Comparison of ENCODE assay signal across 8 cellular contexts in genomic region chr4:4289055-4289454, GRCh38. TPM values are rescaled to one million over a fixed set of nuclear protein-coding genes. Genes with fewer than 3 reads are reported as not detected.
DNase-seq lines count a peak whose midpoint lies in the region; ATAC-seq lines count a peak whose summit lies in the region.

No MANE protein-coding gene starts in this region.

- H3K36me3 ChIP-seq in iPS-20b (ENCODE audit: insufficient read depth, low read depth, low read length) (peaks cover 29% of the 10 kb centered on the region), stomach smooth muscle (ENCODE audit: control insufficient read depth in 2 of 2, insufficient read depth in 2 of 2, low read length in 2 of 2) (peaks cover 6 to 9% of the 10 kb centered on the region in 2 donors)

- H3K9ac ChIP-seq in iPS-20b (ENCODE audit: low read depth, low read length) (peak overlapping the region; percentile 96), stomach smooth muscle (ENCODE audit: low read length in 2 of 2) (peak overlapping the region; percentile 70 to 85)

- H3K27ac ChIP-seq in iPS-20b (ENCODE audit: low read length) (no peak overlapping the region), stomach smooth muscle (ENCODE audit: low read length) (no peak overlapping the region)

- H3K9me3 ChIP-seq in iPS-20b (ENCODE audit: insufficient read depth, low read depth, low read length) (no peaks in the 10 kb centered on the region), stomach smooth muscle (ENCODE audit: control insufficient read depth in 2 of 2, low read length in 2 of 2) (no peaks in the 10 kb centered on the region)

- peaks cover 11% of the 10 kb centered on the region for H3K4me1 ChIP-seq in iPS-20b (ENCODE audit: insufficient read depth, low read length)
- peaks cover 20% of the 10 kb centered on the region for H3K4me1 ChIP-seq in stomach smooth muscle (ENCODE audit: control insufficient read depth, insufficient read depth, low read length)

- DNase-seq in activated CD4-positive, alpha-beta T cell treated with anti-CD3 and anti-CD28 coated beads for 36 hours: peak; percentile 22
- no peak for DNase-seq in activated CD4-positive, alpha-beta T cell treated with anti-CD3 and anti-CD28 coated beads, Interleukin-2, amount 50 U/mL, for 4 hours
- DNase-seq in GF-D8 (lab: John Stamatoyannopoulos, UW) (no peak), NCI-H2171 treated with DMSO at 0.1 percent for 48 hours (lab: John Stamatoyannopoulos, UW) (no peak)

- H3K4me1 Mint-ChIP-seq in activated CD4-positive, alpha-beta T cell treated with anti-CD3 and anti-CD28 coated beads for 36 hours: peaks cover 31% of the 10 kb centered on the region
- peaks cover 29% of the 10 kb centered on the region for H3K4me1 Mint-ChIP-seq in activated T-helper 17 cell treated with anti-CD3 and anti-CD28 coated beads, Interleukin-2, amount 50 U/mL, for 72 hours

- peak overlapping the region; percentile 93 for H3K4me3 Mint-ChIP-seq in activated CD4-positive, alpha-beta T cell treated with anti-CD3 and anti-CD28 coated beads for 36 hours
- H3K4me3 Mint-ChIP-seq in activated T-helper 17 cell treated with anti-CD3 and anti-CD28 coated beads, Interleukin-2, amount 50 U/mL, for 72 hours: peak overlapping the region; percentile 92

- H3K27me3 ChIP-seq in iPS-20b (ENCODE audit: insufficient read depth, low read length) (no peaks in the 10 kb centered on the region), stomach smooth muscle (ENCODE audit: control insufficient read depth in 1 of 2, insufficient read depth in 2 of 2, low read length in 2 of 2) (no peaks in the 10 kb centered on the region)

- H3K36me3 Mint-ChIP-seq in activated CD4-positive, alpha-beta T cell treated with anti-CD3 and anti-CD28 coated beads for 36 hours (ENCODE audit: low read depth): peaks cover 25% of the 10 kb centered on the region
- H3K36me3 Mint-ChIP-seq in activated T-helper 17 cell treated with anti-CD3 and anti-CD28 coated beads, Interleukin-2, amount 50 U/mL, for 72 hours (ENCODE audit: low read depth): peaks cover 42% of the 10 kb centered on the region

- no peak for ATAC-seq in activated CD4-positive, alpha-beta T cell treated with anti-CD3 and anti-CD28 coated beads for 36 hours
- no peak for ATAC-seq in activated T-helper 17 cell treated with anti-CD3 and anti-CD28 coated beads, Interleukin-2, amount 50 U/mL, for 72 hours (replicated peaks)
- ATAC-seq in HG02588 (IDR thresholded peaks at IDR 0.05; ENCODE audit: unreplicated experiment): no peak

- intact Hi-C loops in activated CD4-positive, alpha-beta T cell treated with anti-CD3 and anti-CD28 coated beads for 36 hours (cut with DNase I, micrococcal nuclease): loop anchor here in 1 of 2 experiments (5.0 kb wide), 1 partner anchor 757 kb away; the partner anchor contains the start of gene LRPAP1

- peak overlapping the region; percentile 62 for H3K27ac Mint-ChIP-seq in activated CD4-positive, alpha-beta T cell treated with anti-CD3 and anti-CD28 coated beads for 36 hours
- peak overlapping the region; percentile 86 for H3K27ac Mint-ChIP-seq in activated T-helper 17 cell treated with anti-CD3 and anti-CD28 coated beads, Interleukin-2, amount 50 U/mL, for 72 hours

- H3K4me3 ChIP-seq in iPS-20b (ENCODE audit: low read length) (peak overlapping the region; percentile 100), stomach smooth muscle (ENCODE audit: low read length in 2 of 2) (peak overlapping the region; percentile 86 to 95)

- no peaks in the 10 kb centered on the region for H3K9me3 Mint-ChIP-seq in activated CD4-positive, alpha-beta T cell treated with anti-CD3 and anti-CD28 coated beads for 36 hours (ENCODE audit: low read depth)
- no peaks in the 10 kb centered on the region for H3K9me3 Mint-ChIP-seq in activated T-helper 17 cell treated with anti-CD3 and anti-CD28 coated beads, Interleukin-2, amount 50 U/mL, for 72 hours

- POLR2A ChIA-PET in activated CD4-positive, alpha-beta T cell treated with anti-CD3 and anti-CD28 coated beads for 36 hours (lab: Charles Lee): no interaction called here

- H3K27me3 Mint-ChIP-seq in activated CD4-positive, alpha-beta T cell treated with anti-CD3 and anti-CD28 coated beads for 36 hours: no peaks in the 10 kb centered on the region
- H3K27me3 Mint-ChIP-seq in activated T-helper 17 cell treated with anti-CD3 and anti-CD28 coated beads, Interleukin-2, amount 50 U/mL, for 72 hours: no peaks in the 10 kb centered on the region

- CTCF ChIA-PET in activated CD4-positive, alpha-beta T cell treated with anti-CD3 and anti-CD28 coated beads for 36 hours (lab: Charles Lee): no interaction called here

RNA-seq across cellular contexts. Expression of gene LYAR, which starts 0.9 kb away (rescaled TPM):
- total RNA-seq in activated CD4-positive, alpha-beta T cell treated with anti-CD3 and anti-CD28 coated beads for 36 hours: 10 to 100 TPM; 65.6 to 74.3 TPM
- total RNA-seq in activated T-helper 17 cell treated with anti-CD3 and anti-CD28 coated beads, Interleukin-2, amount 50 U/mL, for 72 hours: 10 to 100 TPM; 25.2 to 57.8 TPM

RNA-seq across cellular contexts. Expression of gene ZBTB49, which starts 1.0 kb away (rescaled TPM):
- 1 to 10 TPM; 3.3 to 3.8 TPM for total RNA-seq in activated CD4-positive, alpha-beta T cell treated with anti-CD3 and anti-CD28 coated beads for 36 hours
- total RNA-seq in activated T-helper 17 cell treated with anti-CD3 and anti-CD28 coated beads, Interleukin-2, amount 50 U/mL, for 72 hours: 1 to 10 TPM; 3.5 to 7.6 TPM

RNA-seq across cellular contexts. Expression of gene TMEM128, which starts 41.0 kb away (rescaled TPM):
- total RNA-seq in activated CD4-positive, alpha-beta T cell treated with anti-CD3 and anti-CD28 coated beads for 36 hours: 10 to 100 TPM; 14.6 to 25.3 TPM
- 10 to 100 TPM in 1 of 2 donors, 1 to 10 TPM in 1; 9.1 to 13.1 TPM for total RNA-seq in activated T-helper 17 cell treated with anti-CD3 and anti-CD28 coated beads, Interleukin-2, amount 50 U/mL, for 72 hours
